17 cellular contexts compared by ENCODE assay signal in genomic region chr15:95304874-95305271, GRCh38.
DNase-seq lines count a peak whose midpoint lies in the region; ATAC-seq and TF ChIP-seq lines count a peak whose summit lies in the region.
"Had no signal": no experiment of that assay in that cellular context is flagged by ENCODE, and none has a peak within 500 bp of the region (broad histone marks: within the 10 kb centered on the region; RNA-seq: fewer than 3 reads in every experiment).

No MANE protein-coding gene starts in this region.

- no peaks in the 10 kb centered on the region for H3K27me3 ChIP-seq in esophagus squamous epithelium
- no peaks in the 10 kb centered on the region for H3K27me3 ChIP-seq in vagina
- H3K27me3 ChIP-seq in ovary, result no peaks in the 10 kb centered on the region

- no peak for TF ChIP-seq CTCF in esophagus squamous epithelium (IDR thresholded peaks at IDR 0.05)
- no peak for TF ChIP-seq CTCF in vagina (IDR thresholded peaks at IDR 0.05)
- TF ChIP-seq CTCF in ovary (IDR thresholded peaks at IDR 0.05), result no peak
- TF ChIP-seq CTCF in lower leg skin (IDR thresholded peaks at IDR 0.05), result no peak

- DNase-seq in left ventricle myocardium superior, result no peak
- no peak for DNase-seq in left cardiac atrium
- no peak for DNase-seq in esophagus squamous epithelium (lab: John Stamatoyannopoulos, UW)
- DNase-seq in sciatic nerve (ENCODE audit: low spot score), result no peak
- no peak for DNase-seq in vagina (ENCODE audit: extremely low spot score in 2 of 2)
- DNase-seq in ovary, result no peak
- DNase-seq in NCI-H146 treated with DMSO at 0.1 percent for 48 hours (lab: John Stamatoyannopoulos, UW; ENCODE audit: unreplicated experiment), result no peak
- no peak for DNase-seq in lower leg skin (ENCODE audit: low spot score in 2 of 2)
- DNase-seq: activated CD4-positive, alpha-beta T cell treated with anti-CD3 and anti-CD28 coated beads, Interleukin-2, amount 50 U/mL, for 4 hours; anterior cingulate cortex; GDM1; mesendoderm; NCI-H1417 treated with DMSO at 0.1 percent for 48 hours; NCI-H226; NK-92 treated with Interleukin-12 subunit alpha and Interleukin-12 subunit beta, amount 100 ng/mL, for 24 hours; occipital lobe had no signal

- peak overlapping the region in 1 of 4 donors; percentile 15 for H3K4me3 ChIP-seq in esophagus squamous epithelium
- H3K4me3 ChIP-seq in vagina, result peak overlapping the region in 1 of 2 donors; percentile 19
- H3K4me3 ChIP-seq in ovary, result no peak overlapping the region
- H3K4me3 ChIP-seq in lower leg skin (ENCODE audit: low read depth, poor library complexity, severe bottlenecking), result no peak overlapping the region
- H3K4me3 ChIP-seq: SK-N-MC had no signal

- WGBS in esophagus squamous epithelium, 2 donors, result 31 to 40% methylated on average over 3 of the region's 3 CpGs
- 27 to 30% (median 28%) methylated on average over 3 of the region's 3 CpGs for WGBS in ovary, 3 donors
- 17 to 20% methylated on average over 3 of the region's 3 CpGs for WGBS in lower leg skin, 2 donors

- H3K4me1 ChIP-seq in esophagus squamous epithelium (peaks cover 0 to 19% (median 6%) of the 10 kb centered on the region in 3 donors), vagina (peaks cover 21% of the 10 kb centered on the region), ovary (ENCODE audit: insufficient read depth) (peaks cover 8% of the 10 kb centered on the region)

- H3K27ac ChIP-seq in esophagus squamous epithelium (peak overlapping the region in 3 of 4 donors; percentile 70 to 88 (median 78)), vagina (peak overlapping the region; percentile 82), ovary (peak overlapping the region in 1 of 2 donors; percentile 76)
- H3K27ac ChIP-seq: SK-N-MC had no signal

- intact Hi-C loops in left ventricle myocardium superior (cut with micrococcal nuclease), result no loop called here
- intact Hi-C loops in left cardiac atrium (cut with DNase I), result loop anchor here in 1 of 2 donors (5.0 kb wide), 1 partner anchor 1042 kb away; no protein-coding TSS in a partner anchor
- intact Hi-C loops in esophagus squamous epithelium (cut with DNase I), result no loop called here
- intact Hi-C loops in sciatic nerve (cut with DNase I), result no loop called here
- intact Hi-C loops in vagina (cut with DNase I), result no loop called here
- intact Hi-C loops in ovary (cut with DNase I), result no loop called here
- intact Hi-C loops in lower leg skin (cut with DNase I; ENCODE audit: low total_unique reads), result no loop called here

- ATAC-seq in left ventricle myocardium superior (peak; percentile 8), left cardiac atrium (no peak), sciatic nerve (peak; percentile 29)

- TF ChIP-seq POLR2A in esophagus squamous epithelium (IDR thresholded peaks at IDR 0.05) (no peak), vagina (IDR thresholded peaks at IDR 0.05) (no peak), ovary (IDR thresholded peaks at IDR 0.05) (no peak), lower leg skin (IDR thresholded peaks at IDR 0.05) (no peak)

- H3K9me3 ChIP-seq in esophagus squamous epithelium (no peaks in the 10 kb centered on the region), vagina (no peaks in the 10 kb centered on the region), ovary (no peaks in the 10 kb centered on the region)

- no peak for TF ChIP-seq EP300 in ovary (IDR thresholded peaks at IDR 0.05)

- no peaks in the 10 kb centered on the region for H3K36me3 ChIP-seq in esophagus squamous epithelium
- no peaks in the 10 kb centered on the region for H3K36me3 ChIP-seq in vagina
- H3K36me3 ChIP-seq in ovary, result no peaks in the 10 kb centered on the region

Comparison
In these comparisons a context has a peak if more than half of its experiments do, and no peak if none do; other contexts are left out.
1. ATAC-seq: peak in left ventricle myocardium superior (single experiment) and sciatic nerve (single experiment); none in left cardiac atrium (0 of 2).